ENCODE assay signal across 21 cellular contexts in genomic region chr7:1256621-1257020, GRCh38. TPM values are rescaled to one million over a fixed set of nuclear protein-coding genes. Genes with fewer than 3 reads are reported as not detected.
DNase-seq lines count a peak whose midpoint lies in the region; ATAC-seq, FAIRE-seq and TF ChIP-seq lines count a peak whose summit lies in the region.
"Had no signal": no experiment of that assay in that cellular context is flagged by ENCODE, and none has a peak within 500 bp of the region (broad histone marks: within the 10 kb centered on the region; RNA-seq: fewer than 3 reads in every experiment).

No MANE protein-coding gene starts in this region.

- TF ChIP-seq POLR2A in right lobe of liver (IDR thresholded peaks at IDR 0.05) (no peak), HepG2 (IDR thresholded peaks at IDR 0.05; ENCODE audit: insufficient read depth in 1 of 2, low read depth in 2 of 2, low read length in 2 of 2) (no peak)

- H2AK5ac ChIP-seq in neuronal stem cell (ENCODE audit: low read depth, low read length), result peak overlapping the region; percentile 71

- CTCF ChIA-PET in HepG2 (lab: Yijun Ruan, JAX; ENCODE audit: low intra/inter-chr PET ratio, low total read pairs), result no interaction called here

- H3K4me1 ChIP-seq in right lobe of liver (no peaks in the 10 kb centered on the region), HepG2 (ENCODE audit: insufficient read depth, low read length) (peaks cover 16% of the 10 kb centered on the region; the same call in 1 of the 2 replicates), neuronal stem cell (ENCODE audit: control insufficient read depth in 2 of 2, insufficient read depth in 1 of 2, low read depth in 1 of 2, low read length in 2 of 2) (peaks cover 0 to 4% of the 10 kb centered on the region in 2 donors), aorta (ENCODE audit: control insufficient read depth in 1 of 2, insufficient read depth in 2 of 2, low read length in 2 of 2) (no peaks in the 10 kb centered on the region)
- H3K4me1 ChIP-seq: A549 had no signal

- H3K27ac ChIP-seq in right lobe of liver (no peak overlapping the region), HepG2 (ENCODE audit: extremely low read length, insufficient read depth, low read length) (no peak overlapping the region), neuronal stem cell (replicated peaks; ENCODE audit: low read length) (no peak overlapping the region), aorta (ENCODE audit: low read depth in 1 of 2, low read length in 2 of 2) (no peak overlapping the region)
- H3K27ac ChIP-seq: 22Rv1, A549, C4-2B had no signal

- no peak for TF ChIP-seq EP300 in HepG2 (IDR thresholded peaks at IDR 0.05; ENCODE audit: low read depth in 2 of 2, low read length in 2 of 2)
- TF ChIP-seq EP300 in HepG2 (CRISPR knock-in tag; IDR thresholded peaks at IDR 0.05; ENCODE audit: borderline replicate concordance), result no peak

- no peak overlapping the region for H3K9ac ChIP-seq in HepG2 (ENCODE audit: insufficient read depth, low read depth, low read length)
- no peak overlapping the region for H3K9ac ChIP-seq in neuronal stem cell (ENCODE audit: low read depth, low read length, poor library complexity)

- H3K36me3 ChIP-seq in right lobe of liver (no peaks in the 10 kb centered on the region), HepG2 (replicated peaks in 1 of 2; ENCODE audit: control insufficient read depth in 1 of 2, insufficient read depth in 2 of 2, low read length in 2 of 2) (no peaks in the 10 kb centered on the region), neuronal stem cell (replicated peaks in 1 of 2; ENCODE audit: control insufficient read depth in 2 of 2, insufficient read depth in 2 of 2, low read length in 2 of 2) (no peaks in the 10 kb centered on the region), aorta (ENCODE audit: control insufficient read depth in 1 of 2, insufficient read depth in 2 of 2, low read length in 1 of 2) (no peaks in the 10 kb centered on the region)

- H4K8ac ChIP-seq in neuronal stem cell (ENCODE audit: low read depth, low read length), result peak overlapping the region; percentile 17

- no peaks in the 10 kb centered on the region for H3K79me1 ChIP-seq in neuronal stem cell (ENCODE audit: low read depth, low read length)

- no peak overlapping the region for H2BK12ac ChIP-seq in neuronal stem cell (ENCODE audit: low read length)

- H3K4me3 ChIP-seq in right lobe of liver, result no peak overlapping the region
- H3K4me3 ChIP-seq in HepG2 (replicated peaks in 1 of 3; ENCODE audit: insufficient read depth in 1 of 3, low read depth in 2 of 3, low read length in 3 of 3), result no peak overlapping the region
- H3K4me3 ChIP-seq in neuronal stem cell (ENCODE audit: low read length in 2 of 2), result no peak overlapping the region
- H3K4me3 ChIP-seq in aorta (ENCODE audit: low read length in 2 of 2), result no peak overlapping the region
- H3K4me3 ChIP-seq: A549 had no signal

- no TSS peak for BruUV-seq in HepG2 (replicated peaks; lab: Mats Ljungman, UMichigan)

- no peak overlapping the region for H3K4me2 ChIP-seq in HepG2 (ENCODE audit: low read depth, low read length)
- no peak overlapping the region for H3K4me2 ChIP-seq in neuronal stem cell (ENCODE audit: insufficient read depth, low read length, poor library complexity, severe bottlenecking)
- H3K4me2 ChIP-seq: A549 had no signal

- peak; percentile 9 for DNase-seq in activated naive CD4-positive, alpha-beta T cell treated with anti-CD3 and anti-CD28 coated beads, Interleukin-2, amount 50 U/mL, for 16 hours
- no peak for DNase-seq in activated naive CD4-positive, alpha-beta T cell treated with anti-CD3 and anti-CD28 coated beads, Interleukin-2, amount 50 U/mL, for 72 hours (ENCODE audit: low spot score in 2 of 2)
- peak in 2 of 3 donors; percentile 17 to 18 for DNase-seq in right lobe of liver
- no peak for DNase-seq in HepG2 (ENCODE audit: low spot score)
- no peak for DNase-seq in neuronal stem cell (ENCODE audit: low spot score)
- DNase-seq in aorta, result peak; percentile 43 to 72
- DNase-seq in activated T-cell treated with anti-CD3 and anti-CD28 coated beads, Interleukin-2, amount 50 U/mL, for 48 hours, result no peak
- DNase-seq in HuH-7.5 (ENCODE audit: low spot score), result no peak
- DNase-seq: AML-193; Caco-2; CD4-positive, alpha-beta T cell; H9 had no signal

- no peak for TF ChIP-seq CTCF in right lobe of liver (IDR thresholded peaks at IDR 0.05)
- TF ChIP-seq CTCF in HepG2 (CRISPR knock-in tag; IDR thresholded peaks at IDR 0.05), result no peak

- H3K36me3 Mint-ChIP-seq in activated naive CD4-positive, alpha-beta T cell treated with anti-CD3 and anti-CD28 coated beads, Interleukin-2, amount 50 U/mL, for 72 hours, result no peaks in the 10 kb centered on the region

- no peak overlapping the region for H3K27ac Mint-ChIP-seq in activated naive CD4-positive, alpha-beta T cell treated with anti-CD3 and anti-CD28 coated beads, Interleukin-2, amount 50 U/mL, for 72 hours
- H3K27ac Mint-ChIP-seq: CD4-positive, alpha-beta T cell had no signal

- H3K79me2 ChIP-seq in HepG2 (ENCODE audit: insufficient read depth, low read length), result no peaks in the 10 kb centered on the region

- no peak for FAIRE-seq in HepG2 (lab: Jason Lieb, UNC)
- FAIRE-seq: A549, D721Med, G401.6, GM12891, GM19239, H1 had no signal

- no peak overlapping the region for H2BK120ac ChIP-seq in neuronal stem cell (ENCODE audit: low read depth, low read length)

- H2BK15ac ChIP-seq in neuronal stem cell (ENCODE audit: low read length), result peak overlapping the region; percentile 82

- no peak for TF ChIP-seq RAD21 in HepG2 (CRISPR knock-in tag; IDR thresholded peaks at IDR 0.05)

- H3K23ac ChIP-seq in neuronal stem cell (ENCODE audit: low read depth, low read length, poor library complexity), result peak overlapping the region; percentile 80

- no peaks in the 10 kb centered on the region for H3K9me3 ChIP-seq in right lobe of liver
- no peaks in the 10 kb centered on the region for H3K9me3 ChIP-seq in HepG2 (ENCODE audit: low read length)
- no peaks in the 10 kb centered on the region for H3K9me3 ChIP-seq in neuronal stem cell (replicated peaks in 1 of 2; ENCODE audit: control insufficient read depth in 2 of 2, insufficient read depth in 1 of 2, low read depth in 1 of 2, low read length in 2 of 2)
- no peaks in the 10 kb centered on the region for H3K9me3 ChIP-seq in aorta (ENCODE audit: control insufficient read depth, low read length)
- H3K9me3 ChIP-seq: A549, Caco-2 had no signal

- 58% methylated on average over 3 of the region's 11 CpGs for WGBS in right lobe of liver (ENCODE audit: insufficient coverage, low coverage, low lambda C conversion rate, missing lambda C conversion rate)
- WGBS in HepG2 (ENCODE audit: low lambda C conversion rate), result 8% methylated on average over 4 of the region's 11 CpGs
- WGBS in neuronal stem cell (ENCODE audit: extremely low coverage in 2 of 2, insufficient read length in 2 of 2, insufficient replicate concordance in 1 of 2), 2 donors, result no CpG with 5 or more reads among the region's 11 CpGs
- 80 to 82% methylated on average over 9 to 11 of the region's 11 CpGs for WGBS in aorta, 2 donors

- H2AFZ ChIP-seq in HepG2 (ENCODE audit: low read length) (no peak overlapping the region), neuronal stem cell (ENCODE audit: low read length) (no peak overlapping the region)

- peak overlapping the region; percentile 71 for H3K18ac ChIP-seq in neuronal stem cell (ENCODE audit: low read length)

- no peak for ATAC-seq in activated naive CD4-positive, alpha-beta T cell treated with anti-CD3 and anti-CD28 coated beads, Interleukin-2, amount 50 U/mL, for 72 hours
- no peak for ATAC-seq in right lobe of liver
- ATAC-seq in HepG2, result no peak
- ATAC-seq in aorta (ENCODE audit: low FRiP score), result no peak

- in situ Hi-C loops in HepG2 (cut with HindIII; ENCODE audit: extremely low pct_ligation_motif_present, low pct_unique_long_range_greater_than_20kb), result no loop called here

- H4K91ac ChIP-seq in neuronal stem cell (ENCODE audit: low read depth, low read length, poor library complexity), result no peak overlapping the region

- no peak overlapping the region for H3K14ac ChIP-seq in neuronal stem cell (ENCODE audit: low read length)

- no peaks in the 10 kb centered on the region for H3K27me3 ChIP-seq in right lobe of liver
- H3K27me3 ChIP-seq in HepG2 (ENCODE audit: control insufficient read depth in 1 of 2, insufficient read depth in 2 of 2, low read length in 2 of 2), result peaks cover 16 to 87% of the 10 kb centered on the region in 2 experiments; a peak in 4 of 5 replicates
- peaks cover 0 to 89% (median 0%) of the 10 kb centered on the region in 3 experiments for H3K27me3 ChIP-seq in neuronal stem cell (ENCODE audit: control insufficient read depth in 3 of 3, insufficient read depth in 3 of 3, low read depth in 1 of 3, low read length in 3 of 3)
- H3K27me3 ChIP-seq in aorta (ENCODE audit: control insufficient read depth in 1 of 2, insufficient read depth in 2 of 2, low read length in 1 of 2), result no peaks in the 10 kb centered on the region

- no peaks in the 10 kb centered on the region for H4K20me1 ChIP-seq in HepG2 (ENCODE audit: insufficient read depth, low read length)

- peak overlapping the region; percentile 23 for H3K4ac ChIP-seq in neuronal stem cell (ENCODE audit: low read length)

- no peaks in the 10 kb centered on the region for H3K9me3 Mint-ChIP-seq in activated naive CD4-positive, alpha-beta T cell treated with anti-CD3 and anti-CD28 coated beads, Interleukin-2, amount 50 U/mL, for 72 hours
- H3K9me3 Mint-ChIP-seq: CD4-positive, alpha-beta T cell; H9 had no signal

- intact Hi-C loops in right lobe of liver (cut with DNase I) (no loop called here), HepG2 (cut with micrococcal nuclease; ENCODE audit: unreplicated experiment) (no loop called here), aorta (cut with DNase I) (no loop called here)

- peak overlapping the region; percentile 88 for H2BK5ac ChIP-seq in neuronal stem cell (ENCODE audit: low read length)

- POLR2A ChIA-PET in HepG2 (lab: Yijun Ruan, JAX), result no interaction called here

RNA-seq across cellular contexts. Expression of gene UNCX, which starts 23.9 kb away (rescaled TPM):
- total RNA-seq in activated naive CD4-positive, alpha-beta T cell treated with anti-CD3 and anti-CD28 coated beads, Interleukin-2, amount 50 U/mL, for 72 hours, result not detected
- not detected for total RNA-seq in right lobe of liver
- total RNA-seq in HepG2 (2016; rRNA removed; fragmentation: Illumina TruSeq; extraction: Trizol), result not detected in 2 replicates
- not detected in 2 replicates for total RNA-seq in HepG2 (2016; cell fraction: cytosol; rRNA removed; fragmentation: Illumina TruSeq; extraction: Trizol; ENCODE audit: low read depth)
- not detected in 2 replicates for total RNA-seq in HepG2 (2016; cell fraction: insoluble cytoplasmic fraction; rRNA removed; fragmentation: Illumina TruSeq; extraction: Trizol)
- not detected in 2 replicates for total RNA-seq in HepG2 (2016; cell fraction: membrane; rRNA removed; fragmentation: Illumina TruSeq; extraction: Trizol)
- not detected in 2 replicates for total RNA-seq in HepG2 (2016; cell fraction: nucleus; rRNA removed; fragmentation: Illumina TruSeq; extraction: Trizol)
- polyA plus RNA-seq in HepG2 (2011; rRNA removed), result not detected in 2 replicates
- polyA plus RNA-seq in HepG2 (2011; cell fraction: cytosol; rRNA removed), result not detected in 2 replicates
- not detected in 2 replicates for polyA plus RNA-seq in HepG2 (2011; cell fraction: nucleus; rRNA removed)
- polyA plus RNA-seq in HepG2 (2012), result not detected in 2 replicates
- not detected in 2 replicates for polyA plus RNA-seq in HepG2 (2016; cell fraction: cytosol; fragmentation: Illumina TruSeq; extraction: Trizol; ENCODE audit: low read depth)
- not detected in 2 replicates for polyA plus RNA-seq in HepG2 (2016; cell fraction: insoluble cytoplasmic fraction; fragmentation: Illumina TruSeq; extraction: Trizol; ENCODE audit: low read depth)
- polyA plus RNA-seq in HepG2 (2016; cell fraction: membrane; fragmentation: Illumina TruSeq; extraction: Trizol; ENCODE audit: low read depth), result not detected in 2 replicates
- not detected in 2 replicates for polyA plus RNA-seq in HepG2 (2016; cell fraction: nucleus; fragmentation: Illumina TruSeq; extraction: Trizol; ENCODE audit: insufficient read depth, low read depth)
- polyA minus RNA-seq in HepG2 (2011; rRNA and poly(A)+ RNA removed; ENCODE audit: low replicate concordance), result not detected in 2 replicates
- not detected in 2 replicates for polyA minus RNA-seq in HepG2 (2011; cell fraction: cytosol; rRNA and poly(A)+ RNA removed)
- not detected in 2 replicates for polyA minus RNA-seq in HepG2 (2011; cell fraction: nucleus; rRNA and poly(A)+ RNA removed)
- 0.01 TPM for polyA plus RNA-seq in neuronal stem cell (2013, experiment 1 of 2)
- polyA plus RNA-seq in neuronal stem cell (2013, experiment 2 of 2), result 0.01 TPM
- not detected for total RNA-seq in aorta
- not detected for polyA plus RNA-seq in aorta
- total RNA-seq: Caco-2; CD4-positive, alpha-beta T cell; H1; H9 had no signal
- polyA plus RNA-seq: A549, BJ, H1 had no signal

Comparison
In these comparisons a context has a peak if more than half of its experiments do, and no peak if none do; other contexts are left out.
1. DNase-seq: peak in activated naive CD4-positive, alpha-beta T cell treated with anti-CD3 and anti-CD28 coated beads, Interleukin-2, amount 50 U/mL, for 16 hours (single experiment), right lobe of liver (2 of 3) and aorta (2 of 2); none in activated naive CD4-positive, alpha-beta T cell treated with anti-CD3 and anti-CD28 coated beads, Interleukin-2, amount 50 U/mL, for 72 hours (0 of 2), HepG2 (single experiment), neuronal stem cell (single experiment), activated T-cell treated with anti-CD3 and anti-CD28 coated beads, Interleukin-2, amount 50 U/mL, for 48 hours (0 of 2) and HuH-7.5 (single experiment).